10 cellular contexts compared by ENCODE assay signal in the genomic region with DNA sequence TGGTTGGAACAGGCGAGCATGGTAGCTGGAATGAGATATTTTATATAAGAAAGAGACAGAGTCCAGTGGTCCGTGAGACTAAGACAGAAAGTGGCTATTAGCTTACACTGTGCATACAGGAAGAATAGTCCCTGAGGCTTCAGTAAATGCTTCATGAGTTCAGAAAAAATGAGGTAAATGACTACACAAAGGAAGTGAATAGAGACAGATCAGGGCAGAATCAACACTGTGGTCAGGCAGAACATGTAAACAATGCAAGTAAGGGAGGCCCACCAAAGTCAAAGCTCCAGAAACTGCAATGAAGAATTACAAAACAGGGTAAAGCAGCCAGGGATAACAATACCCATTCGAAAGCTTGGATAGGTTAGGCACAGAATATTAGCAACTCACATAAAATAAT. TPM values are rescaled to one million over a fixed set of nuclear protein-coding genes. Genes with fewer than 3 reads are reported as not detected.
DNase-seq lines count a peak whose midpoint lies in the region; ATAC-seq and TF ChIP-seq lines count a peak whose summit lies in the region.
"Had no signal": no experiment of that assay in that cellular context is flagged by ENCODE, and none has a peak within 500 bp of the region (broad histone marks: within the 10 kb centered on the region; RNA-seq: fewer than 3 reads in every experiment).

No MANE protein-coding gene starts in this region.

- peaks cover 4 to 11% of the 10 kb centered on the region in 2 donors for H3K36me3 Mint-ChIP-seq in stimulated activated naive B cell treated with anti-CD40 and anti-IgM and Interleukin-4, amounts not matched to agents 10 μg/mL and 1 μg/mL and 100 μg/mL, for 72 hours
- H3K36me3 Mint-ChIP-seq in activated CD4-positive, alpha-beta memory T cell treated with anti-CD3 and anti-CD28 coated beads, Interleukin-2, amount 10 ng/mL, durations not matched to agents 7 days and 5 days (ENCODE audit: low read depth): no peaks in the 10 kb centered on the region
- H3K36me3 Mint-ChIP-seq: CD4-positive, CD25-positive, alpha-beta regulatory T cell had no signal

- H3K27me3 Mint-ChIP-seq in stimulated activated naive B cell treated with anti-CD40 and anti-IgM and Interleukin-4, amounts not matched to agents 10 μg/mL and 1 μg/mL and 100 μg/mL, for 72 hours: no peaks in the 10 kb centered on the region
- H3K27me3 Mint-ChIP-seq in activated CD4-positive, alpha-beta memory T cell treated with anti-CD3 and anti-CD28 coated beads, Interleukin-2, amount 10 ng/mL, durations not matched to agents 7 days and 5 days: peaks cover 3% of the 10 kb centered on the region

- TF ChIP-seq CTCF in heart left ventricle (IDR thresholded peaks at IDR 0.05): no peak

- CTCF ChIA-PET in activated CD4-positive, alpha-beta memory T cell treated with anti-CD3 and anti-CD28 coated beads, Interleukin-2, amount 10 ng/mL, durations not matched to agents 7 days and 5 days (lab: Charles Lee): no interaction called here

- peak overlapping the region; percentile 4 for H3K9ac ChIP-seq in adipocyte (ENCODE audit: low read length)

- no peak for TF ChIP-seq POLR2A in heart left ventricle (IDR thresholded peaks at IDR 0.05)

- H3K4me1 ChIP-seq in heart left ventricle (peaks cover 0 to 10% (median 0%) of the 10 kb centered on the region in 12 donors), adipocyte (ENCODE audit: control insufficient read depth, insufficient read depth, low read length) (peaks cover 28% of the 10 kb centered on the region)

- peak overlapping the region in 5 of 12 donors; percentile 10 to 54 (median 47) for H3K4me3 ChIP-seq in heart left ventricle
- H3K4me3 ChIP-seq in adipocyte (ENCODE audit: low read length): peak overlapping the region; percentile 3

- intact Hi-C loops in heart left ventricle (cut with DNase I) (no loop called here), cardiac septum (cut with DNase I) (no loop called here)

- H3K4me1 Mint-ChIP-seq in stimulated activated naive B cell treated with anti-CD40 and anti-IgM and Interleukin-4, amounts not matched to agents 10 μg/mL and 1 μg/mL and 100 μg/mL, for 72 hours: peaks cover 4 to 25% of the 10 kb centered on the region in 2 donors
- peaks cover 6% of the 10 kb centered on the region for H3K4me1 Mint-ChIP-seq in activated CD4-positive, alpha-beta memory T cell treated with anti-CD3 and anti-CD28 coated beads, Interleukin-2, amount 10 ng/mL, durations not matched to agents 7 days and 5 days

- POLR2A ChIA-PET in activated CD4-positive, alpha-beta memory T cell treated with anti-CD3 and anti-CD28 coated beads, Interleukin-2, amount 10 ng/mL, durations not matched to agents 7 days and 5 days (lab: Charles Lee): no interaction called here

- H3K27me3 ChIP-seq in heart left ventricle (no peaks in the 10 kb centered on the region), adipocyte (replicated peaks; ENCODE audit: control insufficient read depth, insufficient read depth, low read length) (no peaks in the 10 kb centered on the region)

- H3K4me3 Mint-ChIP-seq in stimulated activated naive B cell treated with anti-CD40 and anti-IgM and Interleukin-4, amounts not matched to agents 10 μg/mL and 1 μg/mL and 100 μg/mL, for 72 hours: no peak overlapping the region
- no peak overlapping the region for H3K4me3 Mint-ChIP-seq in activated CD4-positive, alpha-beta memory T cell treated with anti-CD3 and anti-CD28 coated beads, Interleukin-2, amount 10 ng/mL, durations not matched to agents 7 days and 5 days
- H3K4me3 Mint-ChIP-seq: CD4-positive, CD25-positive, alpha-beta regulatory T cell had no signal

- 74 to 80% (median 76%) methylated on average over 3 of the region's 3 CpGs for WGBS in heart left ventricle, 4 donors

- H3K9me3 ChIP-seq in heart left ventricle: no peaks in the 10 kb centered on the region
- no peaks in the 10 kb centered on the region for H3K9me3 ChIP-seq in adipocyte (ENCODE audit: control insufficient read depth, low read length)

- no peak overlapping the region for H3K27ac Mint-ChIP-seq in stimulated activated naive B cell treated with anti-CD40 and anti-IgM and Interleukin-4, amounts not matched to agents 10 μg/mL and 1 μg/mL and 100 μg/mL, for 72 hours
- H3K27ac Mint-ChIP-seq in activated CD4-positive, alpha-beta memory T cell treated with anti-CD3 and anti-CD28 coated beads, Interleukin-2, amount 10 ng/mL, durations not matched to agents 7 days and 5 days: no peak overlapping the region

- ATAC-seq in heart left ventricle (peak in 2 of 4 donors; percentile 34), HG02840 (IDR thresholded peaks at IDR 0.05; ENCODE audit: low FRiP score, unreplicated experiment) (peak; percentile 97), HG03139 (IDR thresholded peaks at IDR 0.05; ENCODE audit: unreplicated experiment) (no peak)
- peak; percentile 73 to 76 for ATAC-seq in stimulated activated naive B cell treated with anti-CD40 and anti-IgM and Interleukin-4, amounts not matched to agents 10 μg/mL and 1 μg/mL and 100 μg/mL, for 72 hours (replicated peaks)

- H3K27ac ChIP-seq in heart left ventricle: peak overlapping the region in 7 of 12 donors; percentile 7 to 33 (median 27)

- H3K9me3 Mint-ChIP-seq in stimulated activated naive B cell treated with anti-CD40 and anti-IgM and Interleukin-4, amounts not matched to agents 10 μg/mL and 1 μg/mL and 100 μg/mL, for 72 hours: no peaks in the 10 kb centered on the region
- no peaks in the 10 kb centered on the region for H3K9me3 Mint-ChIP-seq in activated CD4-positive, alpha-beta memory T cell treated with anti-CD3 and anti-CD28 coated beads, Interleukin-2, amount 10 ng/mL, durations not matched to agents 7 days and 5 days
- H3K9me3 Mint-ChIP-seq: CD4-positive, CD25-positive, alpha-beta regulatory T cell had no signal

- peaks cover 0 to 36% (median 0%) of the 10 kb centered on the region in 9 donors for H3K36me3 ChIP-seq in heart left ventricle
- H3K36me3 ChIP-seq in adipocyte (ENCODE audit: control insufficient read depth, insufficient read depth, low read length, severe bottlenecking): no peaks in the 10 kb centered on the region

- DNase-seq in heart left ventricle: no peak
- no peak for DNase-seq in cardiac septum (ENCODE audit: low spot score)
- DNase-seq in adipocyte (ENCODE audit: low read depth): peak; percentile 80
- no peak for DNase-seq in stimulated activated naive B cell treated with anti-CD40 and anti-IgM and Interleukin-4, amounts not matched to agents 10 μg/mL and 1 μg/mL and 100 μg/mL, for 72 hours
- DNase-seq in NCI-H1092 treated with DMSO at 0.1 percent for 48 hours (lab: John Stamatoyannopoulos, UW): no peak
- no peak for DNase-seq in activated CD4-positive, alpha-beta memory T cell treated with anti-CD3 and anti-CD28 coated beads, Interleukin-2, amount 10 ng/mL, durations not matched to agents 7 days and 5 days
- DNase-seq: activated CD4-positive, alpha-beta T cell treated with anti-CD3 and anti-CD28 coated beads for 48 hours; CD4-positive, CD25-positive, alpha-beta regulatory T cell had no signal

RNA-seq across cellular contexts. Expression of gene ABCA10, which starts 4.8 kb away (rescaled TPM):
- total RNA-seq in heart left ventricle (1 to 10 TPM; 1.1 to 5.7 (median 2.0) TPM), cardiac septum (5.6 TPM)
- 10 to 100 TPM in 1 of 2 donors, under 1 TPM in 1; 0.58 to 13.8 TPM for polyA plus RNA-seq in heart left ventricle
- 1 to 10 TPM; 1.1 to 1.2 TPM for total RNA-seq in activated CD4-positive, alpha-beta memory T cell treated with anti-CD3 and anti-CD28 coated beads, Interleukin-2, amount 10 ng/mL, durations not matched to agents 7 days and 5 days
